ENCODE assay signal across 27 cellular contexts in genomic region chrX:151634937-151635336, GRCh38.
"Had no signal": no experiment of that assay in that cellular context is flagged by ENCODE, and none has a peak within 500 bp of the region (broad histone marks: within the 10 kb centered on the region; RNA-seq: fewer than 3 reads in every experiment).

No MANE protein-coding gene starts in this region.

- H3K27me3 ChIP-seq: neutrophil, right lobe of liver, sigmoid colon, stomach, tibial nerve, upper lobe of left lung, vagina had no signal

- H3K27ac ChIP-seq: neutrophil, pancreas, prostate gland, right lobe of liver, sigmoid colon, stomach, thoracic aorta, thyroid gland, tibial nerve, upper lobe of left lung, vagina had no signal

- DNase-seq: naive thymus-derived CD8-positive, alpha-beta T cell; nephron progenitor cell; nucleus accumbens; pancreas; retina; right cardiac atrium; right lobe of liver; sigmoid colon; small intestine; stimulated activated CD4-positive, alpha-beta T cell treated with anti-CD3 and anti-CD28 coated beads, Interleukin-15, amount 100 ng/mL, for 24 hours; stimulated activated CD4-positive, alpha-beta T cell treated with anti-CD3 and anti-CD28 coated beads, Interleukin-2, amount 100 ng/mL, for 24 hours; stimulated activated CD4-positive, alpha-beta T cell treated with anti-CD3 and anti-CD28 coated beads, Interleukin-2, amount 100 ng/mL, for 48 hours; stimulated activated CD4-positive, alpha-beta T cell treated with anti-CD3 and anti-CD28 coated beads, Interleukin-4, amount 100 ng/mL, for 24 hours; stimulated activated naive B cell treated with anti-CD40 and anti-IgM and Interleukin-4, amounts not matched to agents 10 μg/mL and 1 μg/mL and 100 μg/mL, for 72 hours; stimulated activated naive CD4-positive, alpha-beta T cell treated with Interleukin-2 at 50 U/mL for 16 hours; stomach; thyroid gland; trophoblast cell; upper lobe of left lung had no signal

- ATAC-seq: naive thymus-derived CD8-positive, alpha-beta T cell; natural killer cell treated with Interleukin-12 subunit alpha and Interleukin-12 subunit beta and Interleukin-15 and Interleukin-18, amount 100 ng/mL, for 72 hours; pancreas; right cardiac atrium; right lobe of liver; stimulated activated effector memory CD8-positive, alpha-beta T cell treated with anti-CD3 and anti-CD28 coated beads, Interleukin-12 subunit alpha, Interleukin-12 subunit beta, amount 100 ng/mL, for 72 hours; stimulated activated naive B cell treated with anti-CD40 and anti-IgM and Interleukin-4, amounts not matched to agents 10 μg/mL and 1 μg/mL and 100 μg/mL, for 72 hours had no signal

- FAIRE-seq: small intestine, urothelium cell line had no signal

- H3K9me3 ChIP-seq: neutrophil, pancreas, prostate gland, right lobe of liver, sigmoid colon, stomach, thoracic aorta, thyroid gland, tibial nerve, upper lobe of left lung, vagina had no signal

- H3K4me3 ChIP-seq: pancreas, prostate gland, right lobe of liver, sigmoid colon, stomach, thoracic aorta, thyroid gland, tibial nerve, upper lobe of left lung, vagina had no signal

- H3K4me1 ChIP-seq: pancreas, prostate gland, right lobe of liver, sigmoid colon, stomach, thyroid gland, tibial nerve, upper lobe of left lung, vagina had no signal

- H3K36me3 ChIP-seq: neutrophil, pancreas, prostate gland, right lobe of liver, sigmoid colon, stomach, thoracic aorta, thyroid gland, tibial nerve, upper lobe of left lung, vagina had no signal
